Comparison of ENCODE assay signal across 19 cellular contexts in genomic region chr18:12314586-12315305, GRCh38. TPM values are rescaled to one million over a fixed set of nuclear protein-coding genes. Genes with fewer than 3 reads are reported as not detected.
DNase-seq lines count a peak whose midpoint lies in the region; ATAC-seq, FAIRE-seq and TF ChIP-seq lines count a peak whose summit lies in the region.
"Had no signal": no experiment of that assay in that cellular context is flagged by ENCODE, and none has a peak within 500 bp of the region (broad histone marks: within the 10 kb centered on the region; RNA-seq: fewer than 3 reads in every experiment).

No MANE protein-coding gene starts in this region.

- TF ChIP-seq CTCF in D721Med (IDR thresholded peaks at IDR 0.05; ENCODE audit: insufficient read depth, missing control alignments), result no peak

- H3K36me3 ChIP-seq in ACC112 (ENCODE audit: insufficient read depth, low read length) (peaks cover 71% of the 10 kb centered on the region), muscle layer of colon (ENCODE audit: insufficient read depth, low read length) (peaks cover 35% of the 10 kb centered on the region)

- H3K27me3 ChIP-seq in ACC112 (ENCODE audit: insufficient read depth, low read length), result no peaks in the 10 kb centered on the region
- no peaks in the 10 kb centered on the region for H3K27me3 ChIP-seq in muscle layer of colon (ENCODE audit: control insufficient read depth in 1 of 2, insufficient read depth in 2 of 2, low read length in 2 of 2)

- H3K79me2 ChIP-seq in ACC112 (ENCODE audit: control insufficient read depth, insufficient read depth, low read length, unreplicated experiment), result peaks cover 92% of the 10 kb centered on the region

- H3K36me3 Mint-ChIP-seq in activated CD4-positive, alpha-beta T cell treated with anti-CD3 and anti-CD28 coated beads, Interleukin-2, amount 10 ng/mL, durations not matched to agents 7 days and 5 days (ENCODE audit: low read depth), result peaks cover 4% of the 10 kb centered on the region

- POLR2A ChIA-PET in activated CD4-positive, alpha-beta T cell treated with anti-CD3 and anti-CD28 coated beads, Interleukin-2, amount 10 ng/mL, durations not matched to agents 7 days and 5 days (lab: Charles Lee), result no interaction called here

- H3K4me1 ChIP-seq in ACC112 (ENCODE audit: control insufficient read depth, insufficient read depth, low read length, unreplicated experiment) (peaks cover 70% of the 10 kb centered on the region), muscle layer of colon (ENCODE audit: insufficient read depth, low read length) (peaks cover 71% of the 10 kb centered on the region)

- no peak overlapping the region for H3K4me3 Mint-ChIP-seq in activated CD4-positive, alpha-beta T cell treated with anti-CD3 and anti-CD28 coated beads, Interleukin-2, amount 10 ng/mL, durations not matched to agents 7 days and 5 days
- H3K4me3 Mint-ChIP-seq: immature natural killer cell had no signal

- H3K27ac ChIP-seq in ACC112 (ENCODE audit: low read depth, low read length) (peak overlapping the region; percentile 78), muscle layer of colon (ENCODE audit: low read depth, low read length) (peak overlapping the region; percentile 68)
- H3K27ac ChIP-seq: dorsolateral prefrontal cortex had no signal

- H3K27ac Mint-ChIP-seq in activated CD4-positive, alpha-beta T cell treated with anti-CD3 and anti-CD28 coated beads, Interleukin-2, amount 10 ng/mL, durations not matched to agents 7 days and 5 days, result no peak overlapping the region
- H3K27ac Mint-ChIP-seq: immature natural killer cell had no signal

- no peak overlapping the region for H2AFZ ChIP-seq in ACC112 (ENCODE audit: low read length, unreplicated experiment)

- H3K9ac ChIP-seq in muscle layer of colon (ENCODE audit: low read length), result peak overlapping the region; percentile 41

- H3K9me3 ChIP-seq in muscle layer of colon (ENCODE audit: low read length), result peaks cover 8% of the 10 kb centered on the region

- H3K27me3 Mint-ChIP-seq in activated CD4-positive, alpha-beta T cell treated with anti-CD3 and anti-CD28 coated beads, Interleukin-2, amount 10 ng/mL, durations not matched to agents 7 days and 5 days, result peaks cover 16% of the 10 kb centered on the region

- no peaks in the 10 kb centered on the region for H3K4me1 Mint-ChIP-seq in activated CD4-positive, alpha-beta T cell treated with anti-CD3 and anti-CD28 coated beads, Interleukin-2, amount 10 ng/mL, durations not matched to agents 7 days and 5 days
- H3K4me1 Mint-ChIP-seq: immature natural killer cell had no signal

- FAIRE-seq in D721Med (lab: Jason Lieb, UNC), result no peak

- H3K9me3 Mint-ChIP-seq in activated CD4-positive, alpha-beta T cell treated with anti-CD3 and anti-CD28 coated beads, Interleukin-2, amount 10 ng/mL, durations not matched to agents 7 days and 5 days, result peaks cover 7% of the 10 kb centered on the region

- DNase-seq in RPMI8226, result peak; percentile 52
- DNase-seq in activated CD4-positive, alpha-beta T cell treated with anti-CD3 and anti-CD28 coated beads, Interleukin-2, amount 10 ng/mL, durations not matched to agents 7 days and 5 days, result no peak
- DNase-seq in cortex of kidney (lab: John Stamatoyannopoulos, UW), result no peak
- no peak for DNase-seq in D721Med (ENCODE audit: insufficient read length, low spot score)
- DNase-seq: activated CD4-positive, alpha-beta T cell treated with anti-CD3 and anti-CD28 coated beads, Interleukin-2, amount 50 U/mL, for 4 hours; anterior cingulate cortex; C1 segment of cervical spinal cord; DND-41; dorsolateral prefrontal cortex; HCEC 1CT; immature natural killer cell; NCI-H1417; NCI-H226; stimulated activated CD4-positive, alpha-beta T cell treated with anti-CD3 and anti-CD28 coated beads, Interleukin-2, amount 100 ng/mL, for 24 hours; T-helper 9 cell had no signal

- CTCF ChIA-PET in activated CD4-positive, alpha-beta T cell treated with anti-CD3 and anti-CD28 coated beads, Interleukin-2, amount 10 ng/mL, durations not matched to agents 7 days and 5 days (lab: Charles Lee), result interaction anchor here (0.6 to 2.7 kb wide), 3 partner anchors 10 to 34 kb away, joined by 3 to 11 read pairs (median 5); no protein-coding TSS in a partner anchor

- H3K4me3 ChIP-seq in ACC112 (ENCODE audit: low read depth, low read length), result peak overlapping the region; percentile 19
- peak overlapping the region in 1 of 2 donors; percentile 8 for H3K4me3 ChIP-seq in muscle layer of colon (ENCODE audit: low read depth in 1 of 2, low read length in 2 of 2)
- H3K4me3 ChIP-seq: dorsolateral prefrontal cortex had no signal

- ATAC-seq in GM21576 (IDR thresholded peaks at IDR 0.05; ENCODE audit: unreplicated experiment), result peak; percentile 56
- no peak for ATAC-seq in GM21717 (IDR thresholded peaks at IDR 0.05; ENCODE audit: unreplicated experiment)

RNA-seq across cellular contexts. Expression of gene TUBB6, which starts 6.7 kb away (rescaled TPM):
- 1 to 10 TPM in 1 of 2 experiments, under 1 TPM in 1; 0.69 to 1.2 TPM for total RNA-seq in activated CD4-positive, alpha-beta T cell treated with anti-CD3 and anti-CD28 coated beads, Interleukin-2, amount 10 ng/mL, durations not matched to agents 7 days and 5 days
